Comparison of ENCODE assay signal across 9 cellular contexts in the genomic region with DNA sequence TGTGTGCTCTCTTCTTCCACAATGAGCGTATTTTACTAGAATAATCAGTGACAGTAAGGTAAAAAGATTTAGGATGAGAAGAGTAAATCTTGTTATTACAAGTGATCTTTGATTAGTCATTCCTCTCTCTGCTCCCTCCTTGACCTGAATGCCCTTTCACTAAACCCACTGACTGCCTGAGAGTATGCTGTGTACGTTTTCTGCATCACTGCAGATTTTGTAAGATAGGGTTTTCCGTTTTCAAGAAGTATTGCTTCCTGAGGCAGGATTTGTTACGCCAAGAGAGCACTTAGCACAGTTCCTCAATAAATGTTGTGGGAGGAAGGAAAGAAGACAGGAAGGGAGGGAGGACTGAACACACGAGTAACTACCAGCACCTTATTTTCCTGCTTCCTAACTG. TPM values are rescaled to one million over a fixed set of nuclear protein-coding genes. Genes with fewer than 3 reads are reported as not detected.
DNase-seq lines count a peak whose midpoint lies in the region; ATAC-seq and TF ChIP-seq lines count a peak whose summit lies in the region.
"Had no signal": no experiment of that assay in that cellular context is flagged by ENCODE, and none has a peak within 500 bp of the region (broad histone marks: within the 10 kb centered on the region; RNA-seq: fewer than 3 reads in every experiment).

No MANE protein-coding gene starts in this region.

- H3K36me3 Mint-ChIP-seq in activated naive CD4-positive, alpha-beta T cell treated with anti-CD3 and anti-CD28 coated beads for 36 hours (ENCODE audit: low read depth), result peaks cover 6% of the 10 kb centered on the region
- no peaks in the 10 kb centered on the region for H3K36me3 Mint-ChIP-seq in stimulated activated naive B cell treated with anti-CD40 and anti-IgM and Interleukin-4, amounts not matched to agents 10 μg/mL and 1 μg/mL and 100 μg/mL, for 72 hours
- H3K36me3 Mint-ChIP-seq: CD4-positive, alpha-beta memory T cell had no signal

- H3K4me1 Mint-ChIP-seq in activated naive CD4-positive, alpha-beta T cell treated with anti-CD3 and anti-CD28 coated beads for 36 hours (ENCODE audit: low read depth), result peaks cover 9% of the 10 kb centered on the region
- peaks cover 7 to 13% of the 10 kb centered on the region in 2 donors for H3K4me1 Mint-ChIP-seq in stimulated activated naive B cell treated with anti-CD40 and anti-IgM and Interleukin-4, amounts not matched to agents 10 μg/mL and 1 μg/mL and 100 μg/mL, for 72 hours

- TF ChIP-seq POLR2A in erythroblast (IDR thresholded peaks at IDR 0.05; ENCODE audit: low read length), result no peak

- no peaks in the 10 kb centered on the region for H3K9me3 Mint-ChIP-seq in activated naive CD4-positive, alpha-beta T cell treated with anti-CD3 and anti-CD28 coated beads for 36 hours
- H3K9me3 Mint-ChIP-seq in stimulated activated naive B cell treated with anti-CD40 and anti-IgM and Interleukin-4, amounts not matched to agents 10 μg/mL and 1 μg/mL and 100 μg/mL, for 72 hours, result no peaks in the 10 kb centered on the region

- H3K4me3 Mint-ChIP-seq in activated naive CD4-positive, alpha-beta T cell treated with anti-CD3 and anti-CD28 coated beads for 36 hours, result no peak overlapping the region
- no peak overlapping the region for H3K4me3 Mint-ChIP-seq in stimulated activated naive B cell treated with anti-CD40 and anti-IgM and Interleukin-4, amounts not matched to agents 10 μg/mL and 1 μg/mL and 100 μg/mL, for 72 hours

- H3K27ac Mint-ChIP-seq in activated naive CD4-positive, alpha-beta T cell treated with anti-CD3 and anti-CD28 coated beads for 36 hours, result peak overlapping the region; percentile 33
- peak overlapping the region; percentile 59 for H3K27ac Mint-ChIP-seq in stimulated activated naive B cell treated with anti-CD40 and anti-IgM and Interleukin-4, amounts not matched to agents 10 μg/mL and 1 μg/mL and 100 μg/mL, for 72 hours

- DNase-seq in activated naive CD4-positive, alpha-beta T cell treated with anti-CD3 and anti-CD28 coated beads for 36 hours, result no peak
- no peak for DNase-seq in activated naive CD4-positive, alpha-beta T cell treated with anti-CD3 and anti-CD28 coated beads, Interleukin-2, amount 50 U/mL, for 16 hours
- no peak for DNase-seq in stimulated activated naive B cell treated with anti-CD40 and anti-IgM and Interleukin-4, amounts not matched to agents 10 μg/mL and 1 μg/mL and 100 μg/mL, for 72 hours
- DNase-seq in ecto neural progenitor cell (ENCODE audit: low spot score) (no peak), NCI-H526 treated with DMSO at 0.1 percent for 48 hours (lab: John Stamatoyannopoulos, UW) (no peak), erythroblast (lab: John Stamatoyannopoulos, UW) (no peak)
- DNase-seq: CD4-positive, alpha-beta memory T cell had no signal

- intact Hi-C loops in activated naive CD4-positive, alpha-beta T cell treated with anti-CD3 and anti-CD28 coated beads for 36 hours (cut with micrococcal nuclease), result loop anchor here (1.0 kb wide), 1 partner anchor 13 kb away; no protein-coding TSS in a partner anchor

- no peaks in the 10 kb centered on the region for H3K27me3 Mint-ChIP-seq in activated naive CD4-positive, alpha-beta T cell treated with anti-CD3 and anti-CD28 coated beads for 36 hours (ENCODE audit: low read depth)
- H3K27me3 Mint-ChIP-seq in stimulated activated naive B cell treated with anti-CD40 and anti-IgM and Interleukin-4, amounts not matched to agents 10 μg/mL and 1 μg/mL and 100 μg/mL, for 72 hours, result peaks cover 39 to 42% of the 10 kb centered on the region in 2 donors
- H3K27me3 Mint-ChIP-seq: CD4-positive, alpha-beta memory T cell had no signal

- CTCF ChIA-PET in activated naive CD4-positive, alpha-beta T cell treated with anti-CD3 and anti-CD28 coated beads for 36 hours (lab: Charles Lee), result no interaction called here

- ATAC-seq in HG03045 (IDR thresholded peaks at IDR 0.05; ENCODE audit: unreplicated experiment) (peak; percentile 75), SK-N-SH treated with all-trans-retinoic acid at 6 μM for 48 hours (peak; percentile 68)
- peak; percentile 87 to 95 for ATAC-seq in stimulated activated naive B cell treated with anti-CD40 and anti-IgM and Interleukin-4, amounts not matched to agents 10 μg/mL and 1 μg/mL and 100 μg/mL, for 72 hours (replicated peaks)

TF ChIP-seq in SK-N-SH treated with all-trans-retinoic acid at 6 μM for 48 hours, 23 proteins besides CTCF, POLR2A, EP300 and RAD21:
- TF ChIP-seq TOX (CRISPR knock-in tag; IDR thresholded peaks at IDR 0.05; ENCODE audit: borderline replicate concordance) (peak; percentile 8; the same call in 1 of the 2 replicates), ZNF565 (CRISPR knock-in tag; conservative IDR thresholded peaks at IDR 0.05; ENCODE audit: low read depth) (no peak), CREB5 (CRISPR knock-in tag; IDR thresholded peaks at IDR 0.05; ENCODE audit: low read depth) (no peak)
- TF ChIP-seq, protein P1, sequence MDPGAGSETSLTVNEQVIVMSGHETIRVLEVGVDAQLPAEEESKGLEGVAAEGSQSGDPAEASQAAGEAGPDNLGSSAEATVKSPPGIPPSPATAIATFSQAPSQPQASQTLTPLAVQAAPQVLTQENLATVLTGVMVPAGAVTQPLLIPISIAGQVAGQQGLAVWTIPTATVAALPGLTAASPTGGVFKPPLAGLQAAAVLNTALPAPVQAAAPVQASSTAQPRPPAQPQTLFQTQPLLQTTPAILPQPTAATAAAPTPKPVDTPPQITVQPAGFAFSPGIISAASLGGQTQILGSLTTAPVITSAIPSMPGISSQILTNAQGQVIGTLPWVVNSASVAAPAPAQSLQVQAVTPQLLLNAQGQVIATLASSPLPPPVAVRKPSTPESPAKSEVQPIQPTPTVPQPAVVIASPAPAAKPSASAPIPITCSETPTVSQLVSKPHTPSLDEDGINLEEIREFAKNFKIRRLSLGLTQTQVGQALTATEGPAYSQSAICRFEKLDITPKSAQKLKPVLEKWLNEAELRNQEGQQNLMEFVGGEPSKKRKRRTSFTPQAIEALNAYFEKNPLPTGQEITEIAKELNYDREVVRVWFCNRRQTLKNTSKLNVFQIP (CRISPR knock-in tag; IDR thresholded peaks at IDR 0.05; ENCODE audit: borderline replicate concordance, low read depth), result 0 out of 2 replicates have a peak, but pooled peaks have one; percentile 31
TF ChIP-seq in SK-N-SH treated with all-trans-retinoic acid at 6 μM for 48 hours: peak in this region for 2.

RNA-seq across cellular contexts. Expression of gene LAMB3, which starts 7.7 kb away (rescaled TPM):
- total RNA-seq in activated naive CD4-positive, alpha-beta T cell treated with anti-CD3 and anti-CD28 coated beads for 36 hours, result 10 to 100 TPM; 11.8 to 13.0 TPM

RNA-seq across cellular contexts. Expression of gene G0S2, which starts 15.3 kb away (rescaled TPM):
- total RNA-seq in activated naive CD4-positive, alpha-beta T cell treated with anti-CD3 and anti-CD28 coated beads for 36 hours, result 100 to 1,000 TPM; 138 to 139 TPM

RNA-seq across cellular contexts. Expression of gene HSD11B1, which starts 44.7 kb away (rescaled TPM):
- total RNA-seq in activated naive CD4-positive, alpha-beta T cell treated with anti-CD3 and anti-CD28 coated beads for 36 hours, result 1 to 10 TPM; 6.7 to 8.0 TPM
